In the genomic region with DNA sequence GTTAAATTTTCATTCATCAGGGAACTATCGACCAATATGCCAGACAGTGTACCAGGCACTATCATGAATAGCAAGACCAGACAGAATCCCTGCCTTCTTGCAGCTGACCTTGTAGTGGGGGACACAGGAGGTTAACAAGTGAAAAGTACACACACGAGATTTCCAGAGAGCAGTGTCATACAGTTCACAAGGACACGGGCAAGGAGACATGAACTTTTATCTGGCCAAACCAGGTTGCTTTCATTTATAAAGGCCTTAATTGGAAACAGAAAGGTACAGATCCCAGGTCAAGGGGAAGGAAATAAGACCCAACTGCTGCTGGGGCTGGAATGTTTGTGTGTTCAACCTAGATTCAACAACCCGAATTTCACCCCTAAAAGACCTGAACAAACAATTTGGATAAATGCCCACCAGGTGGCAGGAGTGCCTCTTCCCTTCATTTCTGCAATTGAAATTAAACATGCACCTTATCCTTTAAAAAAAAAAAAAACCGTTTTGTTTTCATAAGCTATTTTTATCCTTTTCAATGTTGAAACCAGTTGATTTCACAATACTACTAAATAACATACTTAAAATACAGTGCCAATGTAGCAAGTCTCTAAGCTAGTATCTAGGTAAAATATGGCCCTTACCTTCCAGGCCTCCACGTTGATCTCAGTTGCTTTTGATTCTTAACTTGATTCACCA, we compare ENCODE assay signal across 8 cellular contexts.
DNase-seq lines count a peak whose midpoint lies in the region; ATAC-seq, FAIRE-seq and TF ChIP-seq lines count a peak whose summit lies in the region.

No MANE protein-coding gene starts in this region.

- DNase-seq in AG09309 (ENCODE audit: low read depth): peak; percentile 51
- DNase-seq in GM18507 (ENCODE audit: extremely low spot score, insufficient read length, low read depth): peak; percentile 14
- peak; percentile 64 for DNase-seq in NCI-H345 (lab: John Stamatoyannopoulos, UW)
- peak; percentile 48 for DNase-seq in activated CD4-positive, alpha-beta memory T cell treated with anti-CD3 and anti-CD28 coated beads, Interleukin-2, amount 10 ng/mL, durations not matched to agents 7 days and 5 days
- no peak for DNase-seq in esophagus squamous epithelium (lab: John Stamatoyannopoulos, UW)
- no peak for DNase-seq in aorta

- H3K4me1 ChIP-seq in esophagus squamous epithelium (peaks cover 0 to 13% (median 0%) of the 10 kb centered on the region in 3 donors), aorta (ENCODE audit: control insufficient read depth in 1 of 2, insufficient read depth in 2 of 2, low read length in 2 of 2) (peaks cover 0 to 7% of the 10 kb centered on the region in 2 donors)

- H3K36me3 ChIP-seq in esophagus squamous epithelium (peaks cover 0 to 25% (median 0%) of the 10 kb centered on the region in 3 donors), neural cell (ENCODE audit: insufficient read depth, low read length) (no peaks in the 10 kb centered on the region), aorta (ENCODE audit: control insufficient read depth in 1 of 2, insufficient read depth in 2 of 2, low read length in 1 of 2) (no peaks in the 10 kb centered on the region)

- H3K4me2 ChIP-seq in neural cell (ENCODE audit: low read length): no peak overlapping the region

- TF ChIP-seq POLR2A in esophagus squamous epithelium (IDR thresholded peaks at IDR 0.05): no peak

- intact Hi-C loops in esophagus squamous epithelium (cut with DNase I) (no loop called here), aorta (cut with DNase I) (loop anchor here (2.0 to 5.0 kb wide), 3 partner anchors 197 to 403 kb away; no protein-coding TSS in a partner anchor)

- ATAC-seq in aorta (ENCODE audit: low FRiP score): peak; percentile 62
- no peak for ATAC-seq in HG03108 (IDR thresholded peaks at IDR 0.05; ENCODE audit: unreplicated experiment)

- H3F3A ChIP-seq in neural cell (ENCODE audit: insufficient read depth, low read length, poor library complexity, severe bottlenecking): no peaks in the 10 kb centered on the region

- WGBS in esophagus squamous epithelium, 2 donors: 15 to 45% methylated on average over 5 to 6 of the region's 6 CpGs
- 23% methylated on average over 6 of the region's 6 CpGs for WGBS in aorta, 2 donors

- H3K27ac Mint-ChIP-seq in activated CD4-positive, alpha-beta memory T cell treated with anti-CD3 and anti-CD28 coated beads, Interleukin-2, amount 10 ng/mL, durations not matched to agents 7 days and 5 days: no peak overlapping the region

- FAIRE-seq in GM18507 (lab: Jason Lieb, UNC): peak; percentile 79

- no peak overlapping the region for H3K9ac ChIP-seq in neural cell (ENCODE audit: low read length)

- TF ChIP-seq CTCF in AG09309 (IDR thresholded peaks at IDR 0.05; ENCODE audit: control insufficient read depth, insufficient read depth, low read depth, low read length, missing control alignments) (peak; percentile 58), esophagus squamous epithelium (IDR thresholded peaks at IDR 0.05) (peak in 5 of 6 experiments; percentile 49 to 75 (median 69)), neural cell (IDR thresholded peaks at IDR 0.05; ENCODE audit: poor library complexity, severe bottlenecking) (peak; percentile 79)

- H3K36me3 Mint-ChIP-seq in activated CD4-positive, alpha-beta memory T cell treated with anti-CD3 and anti-CD28 coated beads, Interleukin-2, amount 10 ng/mL, durations not matched to agents 7 days and 5 days (ENCODE audit: low read depth): no peaks in the 10 kb centered on the region

- H3K27me3 Mint-ChIP-seq in activated CD4-positive, alpha-beta memory T cell treated with anti-CD3 and anti-CD28 coated beads, Interleukin-2, amount 10 ng/mL, durations not matched to agents 7 days and 5 days: peaks cover 11% of the 10 kb centered on the region

- no peaks in the 10 kb centered on the region for H3K79me2 ChIP-seq in neural cell (replicated peaks; ENCODE audit: insufficient read depth, low read length)

- H3K9me3 ChIP-seq in esophagus squamous epithelium (no peaks in the 10 kb centered on the region), neural cell (ENCODE audit: low read length) (no peaks in the 10 kb centered on the region), aorta (ENCODE audit: control insufficient read depth, low read length) (no peaks in the 10 kb centered on the region)

- CTCF ChIA-PET in activated CD4-positive, alpha-beta memory T cell treated with anti-CD3 and anti-CD28 coated beads, Interleukin-2, amount 10 ng/mL, durations not matched to agents 7 days and 5 days (lab: Charles Lee): interaction anchor here (0.6 to 4.9 kb wide), 25 partner anchors 8 to 427 kb away, joined by 3 to 76 read pairs (median 3); no protein-coding TSS in a partner anchor

- no peak for TF ChIP-seq EP300 in neural cell (conservative IDR thresholded peaks at IDR 0.05; ENCODE audit: poor library complexity, severe bottlenecking)

- H3K4me3 ChIP-seq in AG09309 (ENCODE audit: control insufficient read depth, low read depth, low read length) (no peak overlapping the region), esophagus squamous epithelium (no peak overlapping the region), neural cell (ENCODE audit: low read length) (no peak overlapping the region), aorta (ENCODE audit: low read length in 2 of 2) (no peak overlapping the region)

- H3K27ac ChIP-seq in esophagus squamous epithelium (no peak overlapping the region), neural cell (ENCODE audit: low read length) (no peak overlapping the region), aorta (ENCODE audit: low read depth in 1 of 2, low read length in 2 of 2) (peak overlapping the region; percentile 64 to 80)

- H4K20me1 ChIP-seq in neural cell (ENCODE audit: insufficient read depth): no peaks in the 10 kb centered on the region

- POLR2A ChIA-PET in activated CD4-positive, alpha-beta memory T cell treated with anti-CD3 and anti-CD28 coated beads, Interleukin-2, amount 10 ng/mL, durations not matched to agents 7 days and 5 days (lab: Charles Lee): no interaction called here

- no peaks in the 10 kb centered on the region for H3K9me3 Mint-ChIP-seq in activated CD4-positive, alpha-beta memory T cell treated with anti-CD3 and anti-CD28 coated beads, Interleukin-2, amount 10 ng/mL, durations not matched to agents 7 days and 5 days

- H2AFZ ChIP-seq in neural cell (ENCODE audit: low read depth, low read length): no peak overlapping the region

- TF ChIP-seq RAD21 in neural cell (conservative IDR thresholded peaks at IDR 0.05): peak; percentile 78

- no peaks in the 10 kb centered on the region for H3K9me2 ChIP-seq in neural cell (ENCODE audit: insufficient read depth, low read length)

- no peaks in the 10 kb centered on the region for H3K27me3 ChIP-seq in esophagus squamous epithelium
- H3K27me3 ChIP-seq in neural cell (ENCODE audit: insufficient read depth, low read depth, low read length): no peaks in the 10 kb centered on the region
- H3K27me3 ChIP-seq in aorta (ENCODE audit: control insufficient read depth in 1 of 2, insufficient read depth in 2 of 2, low read length in 1 of 2): no peaks in the 10 kb centered on the region

- peaks cover 8% of the 10 kb centered on the region for H3K4me1 Mint-ChIP-seq in activated CD4-positive, alpha-beta memory T cell treated with anti-CD3 and anti-CD28 coated beads, Interleukin-2, amount 10 ng/mL, durations not matched to agents 7 days and 5 days

- H3K4me3 Mint-ChIP-seq in activated CD4-positive, alpha-beta memory T cell treated with anti-CD3 and anti-CD28 coated beads, Interleukin-2, amount 10 ng/mL, durations not matched to agents 7 days and 5 days: no peak overlapping the region

TF ChIP-seq in neural cell, 6 proteins besides CTCF, POLR2A, EP300 and RAD21:
- TF ChIP-seq EZH2 (IDR thresholded peaks at IDR 0.05; ENCODE audit: borderline replicate concordance, insufficient read depth, low read length, poor library complexity, severe bottlenecking) (no peak), SMC3 (conservative IDR thresholded peaks at IDR 0.05; ENCODE audit: poor library complexity) (peak; percentile 92), MXI1 (conservative IDR thresholded peaks at IDR 0.05; ENCODE audit: poor library complexity, severe bottlenecking) (no peak), TAF1 (IDR thresholded peaks at IDR 0.05; ENCODE audit: low read depth) (no peak), POLR2AphosphoS5 (IDR thresholded peaks at IDR 0.05) (no peak)
- TF ChIP-seq, protein P1, sequence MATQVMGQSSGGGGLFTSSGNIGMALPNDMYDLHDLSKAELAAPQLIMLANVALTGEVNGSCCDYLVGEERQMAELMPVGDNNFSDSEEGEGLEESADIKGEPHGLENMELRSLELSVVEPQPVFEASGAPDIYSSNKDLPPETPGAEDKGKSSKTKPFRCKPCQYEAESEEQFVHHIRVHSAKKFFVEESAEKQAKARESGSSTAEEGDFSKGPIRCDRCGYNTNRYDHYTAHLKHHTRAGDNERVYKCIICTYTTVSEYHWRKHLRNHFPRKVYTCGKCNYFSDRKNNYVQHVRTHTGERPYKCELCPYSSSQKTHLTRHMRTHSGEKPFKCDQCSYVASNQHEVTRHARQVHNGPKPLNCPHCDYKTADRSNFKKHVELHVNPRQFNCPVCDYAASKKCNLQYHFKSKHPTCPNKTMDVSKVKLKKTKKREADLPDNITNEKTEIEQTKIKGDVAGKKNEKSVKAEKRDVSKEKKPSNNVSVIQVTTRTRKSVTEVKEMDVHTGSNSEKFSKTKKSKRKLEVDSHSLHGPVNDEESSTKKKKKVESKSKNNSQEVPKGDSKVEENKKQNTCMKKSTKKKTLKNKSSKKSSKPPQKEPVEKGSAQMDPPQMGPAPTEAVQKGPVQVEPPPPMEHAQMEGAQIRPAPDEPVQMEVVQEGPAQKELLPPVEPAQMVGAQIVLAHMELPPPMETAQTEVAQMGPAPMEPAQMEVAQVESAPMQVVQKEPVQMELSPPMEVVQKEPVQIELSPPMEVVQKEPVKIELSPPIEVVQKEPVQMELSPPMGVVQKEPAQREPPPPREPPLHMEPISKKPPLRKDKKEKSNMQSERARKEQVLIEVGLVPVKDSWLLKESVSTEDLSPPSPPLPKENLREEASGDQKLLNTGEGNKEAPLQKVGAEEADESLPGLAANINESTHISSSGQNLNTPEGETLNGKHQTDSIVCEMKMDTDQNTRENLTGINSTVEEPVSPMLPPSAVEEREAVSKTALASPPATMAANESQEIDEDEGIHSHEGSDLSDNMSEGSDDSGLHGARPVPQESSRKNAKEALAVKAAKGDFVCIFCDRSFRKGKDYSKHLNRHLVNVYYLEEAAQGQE (IDR thresholded peaks at IDR 0.05; ENCODE audit: borderline replicate concordance): no peak

Comparison
In these comparisons a context has a peak if more than half of its experiments do, and no peak if none do; other contexts are left out.
1. DNase-seq: peak in AG09309 (single experiment), GM18507 (single experiment), NCI-H345 (single experiment) and activated CD4-positive, alpha-beta memory T cell treated with anti-CD3 and anti-CD28 coated beads, Interleukin-2, amount 10 ng/mL, durations not matched to agents 7 days and 5 days (single experiment); none in esophagus squamous epithelium (single experiment) and aorta (0 of 2).
2. H3K27ac ChIP-seq: peak in aorta (2 of 2); none in esophagus squamous epithelium (0 of 4) and neural cell (single experiment).
3. Peak in every context shown above with its lines, with median percentiles within 50 percentile points of each other: CTCF ChIP-seq.